In the genomic region with DNA sequence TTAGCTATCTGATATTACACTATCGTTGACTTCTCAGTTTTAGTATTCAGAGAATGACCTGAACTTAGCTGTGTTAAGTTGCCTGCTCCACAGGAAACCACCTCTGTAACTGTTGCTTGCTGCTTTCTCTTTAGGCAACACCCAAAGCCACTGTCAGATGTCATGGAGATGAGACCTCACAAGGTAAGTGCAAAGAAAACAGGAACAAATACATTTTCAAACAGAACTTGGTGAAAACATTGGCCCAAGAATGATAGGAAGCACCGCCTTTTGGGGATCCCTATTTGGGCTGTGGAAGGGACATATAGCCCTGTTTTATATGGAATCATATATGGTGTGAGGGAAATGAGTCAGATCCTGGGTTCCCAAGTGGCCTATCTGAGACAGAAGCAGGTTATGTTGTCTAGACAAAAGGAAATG, we compare ENCODE assay signal across 8 cellular contexts.
DNase-seq lines count a peak whose midpoint lies in the region; ATAC-seq and TF ChIP-seq lines count a peak whose summit lies in the region.

No MANE protein-coding gene starts in this region.

- no peaks in the 10 kb centered on the region for H3K36me3 ChIP-seq in trophoblast cell (ENCODE audit: control insufficient read depth in 1 of 2, insufficient read depth in 2 of 2, low read length in 2 of 2)

- H3K4me1 ChIP-seq in trophoblast cell (ENCODE audit: control insufficient read depth in 1 of 2, insufficient read depth in 2 of 2, low read length in 2 of 2) = no peaks in the 10 kb centered on the region

- no peak overlapping the region for H3K4me2 ChIP-seq in trophoblast cell (ENCODE audit: low read length)

- H2AFZ ChIP-seq in trophoblast cell (ENCODE audit: insufficient read depth, low read length, poor library complexity) = no peak overlapping the region

- H4K91ac ChIP-seq in trophoblast cell (ENCODE audit: low read depth, low read length) = no peak overlapping the region

- no peak overlapping the region for H4K8ac ChIP-seq in trophoblast cell (ENCODE audit: low read depth, low read length)

- no peak overlapping the region for H3K9ac ChIP-seq in trophoblast cell (ENCODE audit: low read length)

- H2BK120ac ChIP-seq in trophoblast cell (ENCODE audit: insufficient read depth, low read length, poor library complexity) = no peak overlapping the region

- H3K36me3 Mint-ChIP-seq in IgD-negative memory B cell (no peaks in the 10 kb centered on the region), neural crest cell (ENCODE audit: low read depth) (no peaks in the 10 kb centered on the region)

- no peak overlapping the region for H3K27ac ChIP-seq in trophoblast cell (ENCODE audit: low read depth, low read length)

- no peak overlapping the region for H2BK5ac ChIP-seq in trophoblast cell (ENCODE audit: low read depth, low read length, poor library complexity)

- H3K4ac ChIP-seq in trophoblast cell (ENCODE audit: low read depth, low read length) = no peak overlapping the region

- no peaks in the 10 kb centered on the region for H3K79me2 ChIP-seq in trophoblast cell (ENCODE audit: control insufficient read depth, insufficient read depth, low read length, poor library complexity)

- H3K4me1 Mint-ChIP-seq in IgD-negative memory B cell (peaks cover 14 to 21% (median 15%) of the 10 kb centered on the region in 3 donors), neural crest cell (peaks cover 14% of the 10 kb centered on the region)

- peak overlapping the region; percentile 8 to 94 (median 84) for H3K27ac Mint-ChIP-seq in IgD-negative memory B cell
- peak overlapping the region; percentile 23 for H3K27ac Mint-ChIP-seq in neural crest cell (ENCODE audit: unreplicated experiment)

- H4K12ac ChIP-seq in trophoblast cell (ENCODE audit: low read depth, low read length) = no peak overlapping the region

- WGBS in trophoblast cell (ENCODE audit: extremely low coverage, insufficient coverage, insufficient read length) = no CpG with 5 or more reads among the region's 2 CpGs

- H3K14ac ChIP-seq in trophoblast cell (ENCODE audit: low read length) = no peak overlapping the region

- no peaks in the 10 kb centered on the region for H3K9me3 ChIP-seq in trophoblast cell (ENCODE audit: insufficient read depth, low read depth, low read length)

- H3K27me3 Mint-ChIP-seq in IgD-negative memory B cell = no peaks in the 10 kb centered on the region
- no peaks in the 10 kb centered on the region for H3K27me3 Mint-ChIP-seq in neural crest cell (ENCODE audit: low read depth)

- H3K27me3 ChIP-seq in trophoblast cell (ENCODE audit: insufficient read depth, low read length) = no peaks in the 10 kb centered on the region

- peak; percentile 97 for ATAC-seq in GM21526 (IDR thresholded peaks at IDR 0.05; ENCODE audit: low FRiP score, unreplicated experiment)

- DNase-seq in GM12865 (ENCODE audit: low read depth) (peak; percentile 94), activated T-cell treated with anti-CD3 and anti-CD28 coated beads for 4 hours (peak; percentile 27), neural crest cell (ENCODE audit: low read depth, low spot score) (no peak), trophoblast cell (no peak), SHP77 (lab: John Stamatoyannopoulos, UW) (no peak), HK-2 (ENCODE audit: unreplicated experiment) (no peak)

- no peak overlapping the region for H2BK12ac ChIP-seq in trophoblast cell (ENCODE audit: low read length)

- peaks cover 0 to 3% (median 0%) of the 10 kb centered on the region in 3 donors for H3K9me3 Mint-ChIP-seq in IgD-negative memory B cell
- peaks cover 6% of the 10 kb centered on the region for H3K9me3 Mint-ChIP-seq in neural crest cell

- H3K4me3 ChIP-seq in GM12865 (ENCODE audit: low read depth, low read length) (peak overlapping the region; percentile 35), trophoblast cell (ENCODE audit: low read depth, low read length) (no peak overlapping the region)

- H3K4me3 Mint-ChIP-seq in IgD-negative memory B cell = peak overlapping the region; percentile 0 to 52 (median 50)
- H3K4me3 Mint-ChIP-seq in neural crest cell = no peak overlapping the region

- H3K79me1 ChIP-seq in trophoblast cell (ENCODE audit: low read length) = no peaks in the 10 kb centered on the region

- H3K18ac ChIP-seq in trophoblast cell (ENCODE audit: low read length) = no peak overlapping the region

- no peak overlapping the region for H3K23ac ChIP-seq in trophoblast cell (ENCODE audit: low read length)

- TF ChIP-seq CTCF in GM12865 (IDR thresholded peaks at IDR 0.05; ENCODE audit: insufficient read depth, low read depth, low read length, missing control alignments) (no peak), neural crest cell (conservative IDR thresholded peaks at IDR 0.05) (no peak)

- H2AK5ac ChIP-seq in trophoblast cell (ENCODE audit: low read length) = no peak overlapping the region

Comparison
In these comparisons a context has a peak if more than half of its experiments do, and no peak if none do; other contexts are left out.
1. DNase-seq: peak in GM12865 (single experiment) and activated T-cell treated with anti-CD3 and anti-CD28 coated beads for 4 hours (single experiment); none in neural crest cell (single experiment), trophoblast cell (0 of 2), SHP77 (0 of 2) and HK-2 (single experiment).